In the genomic region with DNA sequence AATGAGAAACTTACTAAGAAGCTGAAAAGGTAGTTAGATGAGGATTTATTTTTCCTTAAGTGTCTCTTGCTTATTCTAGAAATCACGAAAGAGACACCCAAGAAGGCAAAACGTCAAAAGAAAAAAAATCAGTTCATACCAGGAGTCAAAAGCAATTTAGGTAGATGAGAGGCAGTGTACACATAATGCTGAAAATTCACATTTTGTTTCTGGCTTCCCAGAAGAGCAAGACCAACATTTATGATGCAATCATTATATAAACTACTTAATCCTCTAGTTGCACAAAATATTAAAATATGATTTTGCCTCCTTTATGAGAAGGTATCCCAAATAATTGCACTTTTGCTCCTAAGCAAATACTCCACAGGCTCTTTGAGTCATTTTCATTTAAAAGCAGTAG, we compare ENCODE assay signal across 21 cellular contexts.
DNase-seq lines count a peak whose midpoint lies in the region; ATAC-seq, FAIRE-seq and TF ChIP-seq lines count a peak whose summit lies in the region.
"Had no signal": no experiment of that assay in that cellular context is flagged by ENCODE, and none has a peak within 500 bp of the region (broad histone marks: within the 10 kb centered on the region; RNA-seq: fewer than 3 reads in every experiment).

No MANE protein-coding gene starts in this region.

- peak overlapping the region; percentile 81; the same call in 2 of the 3 replicates for H2BK15ac ChIP-seq in IMR-90 (ENCODE audit: low read depth, low read length)

- H3K4ac ChIP-seq in IMR-90 (ENCODE audit: low read depth, low read length), result peak overlapping the region; percentile 64; the same call in 1 of the 2 replicates

- dilution Hi-C loops in IMR-90 (cut with HindIII; ENCODE audit: low sequenced_read_pairs, unreplicated experiment), result no loop called here

- peaks cover 9% of the 10 kb centered on the region for H3K36me3 ChIP-seq in IMR-90 (ENCODE audit: control insufficient read depth, insufficient read depth, low read length)
- no peaks in the 10 kb centered on the region for H3K36me3 ChIP-seq in lower lobe of right lung

- no peak overlapping the region for H2AK9ac ChIP-seq in IMR-90 (replicated peaks; ENCODE audit: low read depth, low read length, poor library complexity)

- ATAC-seq in IMR-90 (ENCODE audit: low read depth), result no peak
- ATAC-seq in SK-N-SH treated with all-trans-retinoic acid at 6 μM for 48 hours, result peak; percentile 69
- ATAC-seq in lower lobe of right lung, result peak; percentile 40 to 74
- no peak for ATAC-seq in naive thymus-derived CD8-positive, alpha-beta T cell
- ATAC-seq: CD8-positive, alpha-beta T cell; GM12878; HCT116 had no signal

- peak overlapping the region; percentile 64 for H2BK5ac ChIP-seq in IMR-90 (ENCODE audit: low read depth, low read length, poor library complexity, severe bottlenecking)

- H3K4me3 Mint-ChIP-seq in naive thymus-derived CD8-positive, alpha-beta T cell, result no peak overlapping the region
- H3K4me3 Mint-ChIP-seq: B cell; CD8-positive, alpha-beta T cell; HFFc6 had no signal

- no TSS peak for BruUV-seq in IMR-90 (replicated peaks; lab: Mats Ljungman, UMichigan)

- H3K4me3 ChIP-seq in IMR-90 (ENCODE audit: insufficient read depth, low read depth, low read length) (no peak overlapping the region), lower lobe of right lung (no peak overlapping the region)
- H3K4me3 ChIP-seq: BLaER1 treated with 17β-estradiol and CSF1 and Interleukin-3, amounts not matched to agents 10 nM and 100 nM; GM12878 had no signal

- peak overlapping the region; percentile 88; the same call in 1 of the 2 replicates for H4K5ac ChIP-seq in IMR-90 (ENCODE audit: low read depth, low read length)

- TF ChIP-seq CTCF in IMR-90 (conservative IDR thresholded peaks at IDR 0.05; ENCODE audit: low read depth, low read length) (no peak), lower lobe of right lung (IDR thresholded peaks at IDR 0.05) (no peak)

- in situ Hi-C loops in IMR-90 (cut with MboI; ENCODE audit: low sequenced_read_pairs), result no loop called here

- no peak overlapping the region for H3K23ac ChIP-seq in IMR-90 (ENCODE audit: low read depth, low read length)

- peak overlapping the region; percentile 86; the same call in 1 of the 2 replicates for H3K27ac ChIP-seq in IMR-90 (ENCODE audit: insufficient read depth, low read length)
- H3K27ac ChIP-seq in lower lobe of right lung, result peak overlapping the region; percentile 29
- H3K27ac ChIP-seq: BLaER1 treated with 17β-estradiol and CSF1 and Interleukin-3, amounts not matched to agents 10 nM and 100 nM; HL-60 had no signal

- H3K4me2 ChIP-seq in IMR-90 (ENCODE audit: low read depth, low read length), result no peak overlapping the region
- H3K4me2 ChIP-seq: BLaER1 treated with 17β-estradiol and CSF1 and Interleukin-3, amounts not matched to agents 10 nM and 100 nM had no signal

- no peak overlapping the region for H2BK20ac ChIP-seq in IMR-90 (ENCODE audit: low read depth, low read length)

- TF ChIP-seq POLR2A in IMR-90 (IDR thresholded peaks at IDR 0.05; ENCODE audit: low read depth, low read length) (no peak), GM12892 (IDR thresholded peaks at IDR 0.05; ENCODE audit: low read depth, low read length) (no peak)

- CTCF ChIA-PET in IMR-90 (lab: Yijun Ruan, JAX), result interaction anchor here (0.6 kb wide), 1 partner anchor 11 kb away, joined by 3 read pairs; no protein-coding TSS in a partner anchor

- 0 out of 2 replicates have a peak overlapping the region, but pooled peaks have one; percentile 0 for H3K14ac ChIP-seq in IMR-90 (replicated peaks; ENCODE audit: low read depth, low read length)

- POLR2A ChIA-PET in IMR-90 (lab: Charles Lee; ENCODE audit: unreplicated experiment), result no interaction called here
- POLR2A ChIA-PET in naive thymus-derived CD8-positive, alpha-beta T cell (lab: Charles Lee), result no interaction called here

- peaks cover 0 to 1% (median 0%) of the 10 kb centered on the region in 5 donors for H3K27me3 Mint-ChIP-seq in naive thymus-derived CD8-positive, alpha-beta T cell

- peaks cover 0 to 3% (median 0%) of the 10 kb centered on the region in 9 donors for H3K9me3 Mint-ChIP-seq in naive thymus-derived CD8-positive, alpha-beta T cell
- H3K9me3 Mint-ChIP-seq: CD8-positive, alpha-beta T cell; HFFc6 had no signal

- peaks cover 3% of the 10 kb centered on the region; the same call in 1 of the 2 replicates for H4K20me1 ChIP-seq in IMR-90 (ENCODE audit: insufficient read depth, low read length)

- TF ChIP-seq RAD21 in IMR-90 (IDR thresholded peaks at IDR 0.05; ENCODE audit: low read length), result no peak

- H3K4me1 Mint-ChIP-seq in naive thymus-derived CD8-positive, alpha-beta T cell, result no peaks in the 10 kb centered on the region
- H3K4me1 Mint-ChIP-seq: B cell had no signal

- no peak overlapping the region for H3K9ac ChIP-seq in IMR-90 (ENCODE audit: low read depth, low read length)
- H3K9ac ChIP-seq: BLaER1 treated with 17β-estradiol and CSF1 and Interleukin-3, amounts not matched to agents 10 nM and 100 nM had no signal

- peaks cover 10% of the 10 kb centered on the region for H3K9me1 ChIP-seq in IMR-90 (ENCODE audit: insufficient read depth, low read length)

- FAIRE-seq in GM12892 (lab: Jason Lieb, UNC), result no peak
- FAIRE-seq: GM12878, GM19239 had no signal

- DNase-seq in IMR-90 (no peak), fibroblast of gingiva (ENCODE audit: low read depth) (peak; percentile 81), lower lobe of right lung (no peak), GM12892 (ENCODE audit: insufficient read length) (no peak), NCI-H1694 treated with DMSO at 0.1 percent for 48 hours (lab: John Stamatoyannopoulos, UW) (no peak), GM19240 (ENCODE audit: insufficient read length, low spot score) (no peak)
- no peak for DNase-seq in naive thymus-derived CD8-positive, alpha-beta T cell
- DNase-seq: Calu3; CD8-positive, alpha-beta T cell; DND-41; EL; GOT3; H7; HFFc6 had no signal

- H3K9me3 ChIP-seq in IMR-90 (ENCODE audit: control insufficient read depth, insufficient read depth, low read length), result no peaks in the 10 kb centered on the region
- H3K9me3 ChIP-seq in lower lobe of right lung, result no peaks in the 10 kb centered on the region

- peaks cover 12% of the 10 kb centered on the region for H3K4me1 ChIP-seq in IMR-90 (ENCODE audit: control insufficient read depth, insufficient read depth, low read length)
- no peaks in the 10 kb centered on the region for H3K4me1 ChIP-seq in lower lobe of right lung
- H3K4me1 ChIP-seq: BLaER1 treated with 17β-estradiol and CSF1 and Interleukin-3, amounts not matched to agents 10 nM and 100 nM had no signal

- H3K27ac Mint-ChIP-seq in naive thymus-derived CD8-positive, alpha-beta T cell, result no peak overlapping the region
- H3K27ac Mint-ChIP-seq: B cell; CD8-positive, alpha-beta T cell; HFFc6 had no signal

- H2BK120ac ChIP-seq in IMR-90 (ENCODE audit: low read depth, low read length), result peak overlapping the region; percentile 39; the same call in 1 of the 2 replicates

- no peak overlapping the region for H3K56ac ChIP-seq in IMR-90 (ENCODE audit: extremely low read depth, insufficient read depth, low read length)

- H2AFZ ChIP-seq in IMR-90 (replicated peaks; ENCODE audit: low read length, poor library complexity), result no peak overlapping the region

- peak overlapping the region; percentile 86 for H4K91ac ChIP-seq in IMR-90 (ENCODE audit: insufficient read depth, low read depth, low read length)

- H3K27me3 ChIP-seq in IMR-90 (ENCODE audit: control insufficient read depth, insufficient read depth, low read length) (no peaks in the 10 kb centered on the region), lower lobe of right lung (ENCODE audit: low read depth) (no peaks in the 10 kb centered on the region)
- H3K27me3 ChIP-seq: BLaER1 treated with 17β-estradiol and CSF1 and Interleukin-3, amounts not matched to agents 10 nM and 100 nM had no signal

- intact Hi-C loops in IMR-90 (cut with micrococcal nuclease), result loop anchor here (10.0 kb wide), 1 partner anchor 1878 kb away; no protein-coding TSS in a partner anchor
- intact Hi-C loops in lower lobe of right lung (cut with DNase I), result no loop called here

- WGBS in IMR-90 (ENCODE audit: extremely low coverage in 2 of 2, insufficient read length in 1 of 2), 2 experiments, result no CpG with 5 or more reads among the region's 2 CpGs

- H2AK5ac ChIP-seq in IMR-90 (ENCODE audit: low read depth, low read length), result no peak overlapping the region

- H3K36me3 Mint-ChIP-seq in naive thymus-derived CD8-positive, alpha-beta T cell, result peaks cover 0 to 38% (median 0%) of the 10 kb centered on the region in 3 donors
- H3K36me3 Mint-ChIP-seq: CD8-positive, alpha-beta T cell had no signal

- H3K79me1 ChIP-seq in IMR-90 (ENCODE audit: low read depth in 1 of 2, low read length in 2 of 2), result peaks cover 20 to 47% of the 10 kb centered on the region in 2 experiments

- peak overlapping the region; percentile 93 for H3K18ac ChIP-seq in IMR-90 (ENCODE audit: low read depth, low read length)

- peak overlapping the region in 1 of 2 experiments; percentile 29; a peak in 1 of 4 replicates for H4K8ac ChIP-seq in IMR-90 (ENCODE audit: low read depth in 2 of 2, low read length in 2 of 2)

TF ChIP-seq in IMR-90, 13 proteins besides CTCF, POLR2A, EP300 and RAD21:
- no peak for TF ChIP-seq MXI1 (IDR thresholded peaks at IDR 0.05; ENCODE audit: borderline replicate concordance, low read depth, low read length)
- peak; percentile 79 for TF ChIP-seq CEBPB (IDR thresholded peaks at IDR 0.05; ENCODE audit: low read depth, low read length)

TF ChIP-seq in SK-N-SH treated with all-trans-retinoic acid at 6 μM for 48 hours, 23 proteins besides CTCF, POLR2A, EP300 and RAD21 (continues in another document):
- TF ChIP-seq ISL1 (CRISPR knock-in tag; IDR thresholded peaks at IDR 0.05) (peak; percentile 46), POU6F1 (CRISPR knock-in tag; IDR thresholded peaks at IDR 0.05; ENCODE audit: borderline replicate concordance, low read depth) (0 out of 2 replicates have a peak, but pooled peaks have one; percentile 13)

Comparison
In these comparisons a context has a peak if more than half of its experiments do, and no peak if none do; other contexts are left out.
1. ATAC-seq: peak in SK-N-SH treated with all-trans-retinoic acid at 6 μM for 48 hours (single experiment) and lower lobe of right lung (2 of 2); none in IMR-90 (single experiment) and naive thymus-derived CD8-positive, alpha-beta T cell (0 of 2).